In the genomic region with DNA sequence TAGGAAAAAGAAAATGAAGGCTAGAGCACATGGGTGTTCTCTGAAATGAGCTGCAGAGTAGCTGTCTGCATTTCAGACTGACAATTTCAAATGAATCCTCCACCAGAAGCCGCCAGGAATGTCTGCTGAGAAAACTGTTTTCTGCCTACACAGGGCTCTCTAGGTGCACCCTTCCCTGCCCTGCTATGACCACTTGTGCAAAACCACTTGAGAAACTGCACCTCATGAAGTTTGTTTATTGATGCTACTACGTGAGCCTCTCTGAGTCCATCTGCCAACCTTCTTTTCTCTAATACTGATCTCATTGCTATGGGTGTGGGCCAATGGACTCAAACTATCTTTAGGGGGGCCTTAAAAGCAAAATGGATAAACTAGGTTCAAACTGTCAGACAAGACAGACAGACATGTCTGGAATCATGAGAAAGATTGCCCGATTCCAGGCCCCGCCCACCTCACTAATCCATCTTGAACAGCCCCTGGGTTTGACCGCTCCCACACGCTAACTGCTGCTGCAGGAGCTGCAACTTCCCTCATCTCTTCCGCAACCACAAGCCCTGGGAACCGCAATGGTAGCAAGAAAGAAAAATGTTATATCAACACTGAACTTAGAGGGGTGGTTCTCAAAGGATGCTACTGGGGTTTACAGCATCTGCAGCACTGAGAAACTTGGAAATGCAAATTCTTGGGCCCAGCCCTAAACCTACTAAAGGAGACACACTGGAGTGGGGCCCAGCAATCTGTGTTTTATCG, we compare ENCODE assay signal across 1 cellular context.
TF ChIP-seq lines count a peak whose summit lies in the region.

No MANE protein-coding gene starts in this region.

TF ChIP-seq in K562, 482 proteins besides CTCF, POLR2A, EP300 and RAD21 (continued from another document and continues in another):
- TF ChIP-seq, protein P1, sequence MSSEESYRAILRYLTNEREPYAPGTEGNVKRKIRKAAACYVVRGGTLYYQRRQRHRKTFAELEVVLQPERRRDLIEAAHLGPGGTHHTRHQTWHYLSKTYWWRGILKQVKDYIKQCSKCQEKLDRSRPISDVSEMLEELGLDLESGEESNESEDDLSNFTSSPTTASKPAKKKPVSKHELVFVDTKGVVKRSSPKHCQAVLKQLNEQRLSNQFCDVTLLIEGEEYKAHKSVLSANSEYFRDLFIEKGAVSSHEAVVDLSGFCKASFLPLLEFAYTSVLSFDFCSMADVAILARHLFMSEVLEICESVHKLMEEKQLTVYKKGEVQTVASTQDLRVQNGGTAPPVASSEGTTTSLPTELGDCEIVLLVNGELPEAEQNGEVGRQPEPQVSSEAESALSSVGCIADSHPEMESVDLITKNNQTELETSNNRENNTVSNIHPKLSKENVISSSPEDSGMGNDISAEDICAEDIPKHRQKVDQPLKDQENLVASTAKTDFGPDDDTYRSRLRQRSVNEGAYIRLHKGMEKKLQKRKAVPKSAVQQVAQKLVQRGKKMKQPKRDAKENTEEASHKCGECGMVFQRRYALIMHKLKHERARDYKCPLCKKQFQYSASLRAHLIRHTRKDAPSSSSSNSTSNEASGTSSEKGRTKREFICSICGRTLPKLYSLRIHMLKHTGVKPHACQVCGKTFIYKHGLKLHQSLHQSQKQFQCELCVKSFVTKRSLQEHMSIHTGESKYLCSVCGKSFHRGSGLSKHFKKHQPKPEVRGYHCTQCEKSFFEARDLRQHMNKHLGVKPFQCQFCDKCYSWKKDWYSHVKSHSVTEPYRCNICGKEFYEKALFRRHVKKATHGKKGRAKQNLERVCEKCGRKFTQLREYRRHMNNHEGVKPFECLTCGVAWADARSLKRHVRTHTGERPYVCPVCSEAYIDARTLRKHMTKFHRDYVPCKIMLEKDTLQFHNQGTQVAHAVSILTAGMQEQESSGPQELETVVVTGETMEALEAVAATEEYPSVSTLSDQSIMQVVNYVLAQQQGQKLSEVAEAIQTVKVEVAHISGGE (CRISPR knock-in tag; IDR thresholded peaks at IDR 0.05) = no peak
- TF ChIP-seq TAF1 (IDR thresholded peaks at IDR 0.05; ENCODE audit: control insufficient read depth, extremely low read depth, insufficient read depth, low read length, severe bottlenecking) (no peak), DPF2 (IDR thresholded peaks at IDR 0.05) (peak; percentile 75), PTRF (tag; IDR thresholded peaks at IDR 0.05) (no peak), BCOR (IDR thresholded peaks at IDR 0.05) (0 out of 2 replicates have a peak, but pooled peaks have one; percentile 47), KLF6 (CRISPR knock-in tag; IDR thresholded peaks at IDR 0.05; ENCODE audit: borderline replicate concordance) (no peak), TBL1XR1 (IDR thresholded peaks at IDR 0.05; ENCODE audit: low read length in 2 of 2) (peak in 1 of 2 experiments; percentile 60; a peak in 2 of 4 replicates), LCOR (CRISPR knock-in tag; IDR thresholded peaks at IDR 0.05) (peak; percentile 43; the same call in 1 of the 2 replicates), ZNF354B (CRISPR knock-in tag; IDR thresholded peaks at IDR 0.05) (no peak), CBX1 (IDR thresholded peaks at IDR 0.05; ENCODE audit: low read depth) (no peak), MTA3 (IDR thresholded peaks at IDR 0.05; ENCODE audit: borderline replicate concordance) (no peak), CREBBP (IDR thresholded peaks at IDR 0.05; ENCODE audit: low read depth, low read length) (no peak), ZNF253 (CRISPR knock-in tag; conservative IDR thresholded peaks at IDR 0.05) (no peak), GTF2E2 (tag; IDR thresholded peaks at IDR 0.05) (no peak), SMAD3 (CRISPR knock-in tag; conservative IDR thresholded peaks at IDR 0.05) (no peak), ZNF324 (CRISPR knock-in tag; IDR thresholded peaks at IDR 0.05) (no peak), TCF3 (CRISPR knock-in tag; IDR thresholded peaks at IDR 0.05) (peak; percentile 92), CEBPG (CRISPR knock-in tag; IDR thresholded peaks at IDR 0.05) (peak; percentile 80), CEBPG (tag; conservative IDR thresholded peaks at IDR 0.05 in 1 of 2, IDR thresholded peaks at IDR 0.05 in 1 of 2) (peak; percentile 36 to 66; a peak in 3 of 4 replicates), NUFIP1 (IDR thresholded peaks at IDR 0.05; ENCODE audit: partially characterized antibody) (no peak), ZKSCAN1 (IDR thresholded peaks at IDR 0.05; ENCODE audit: low read depth, low read length) (no peak), LEF1 (IDR thresholded peaks at IDR 0.05) (peak; percentile 60; the same call in 1 of the 2 replicates), ZNF75A (CRISPR knock-in tag; IDR thresholded peaks at IDR 0.05) (no peak), GATAD2B (IDR thresholded peaks at IDR 0.05; ENCODE audit: borderline replicate concordance) (no peak), ZNF586 (CRISPR knock-in tag; conservative IDR thresholded peaks at IDR 0.05) (no peak), NR4A1 (CRISPR knock-in tag; IDR thresholded peaks at IDR 0.05) (no peak), NR4A1 (tag; IDR thresholded peaks at IDR 0.05) (no peak), POLR3G (IDR thresholded peaks at IDR 0.05; ENCODE audit: extremely low read depth, insufficient read length, insufficient replicate concordance) (no peak), PHB (CRISPR knock-in tag; IDR thresholded peaks at IDR 0.05) (no peak), RUNX1 (IDR thresholded peaks at IDR 0.05; ENCODE audit: low read depth) (no peak), YY1 (IDR thresholded peaks at IDR 0.05; ENCODE audit: borderline replicate concordance in 1 of 3, control insufficient read depth in 1 of 3, extremely low read depth in 1 of 3, insufficient read depth in 3 of 3, insufficient read length in 1 of 3, insufficient replicate concordance in 2 of 3, low read depth in 1 of 3, low read length in 2 of 3) (no peak), ZNF140 (CRISPR knock-in tag; IDR thresholded peaks at IDR 0.05) (no peak)
- TF ChIP-seq, protein P2, sequence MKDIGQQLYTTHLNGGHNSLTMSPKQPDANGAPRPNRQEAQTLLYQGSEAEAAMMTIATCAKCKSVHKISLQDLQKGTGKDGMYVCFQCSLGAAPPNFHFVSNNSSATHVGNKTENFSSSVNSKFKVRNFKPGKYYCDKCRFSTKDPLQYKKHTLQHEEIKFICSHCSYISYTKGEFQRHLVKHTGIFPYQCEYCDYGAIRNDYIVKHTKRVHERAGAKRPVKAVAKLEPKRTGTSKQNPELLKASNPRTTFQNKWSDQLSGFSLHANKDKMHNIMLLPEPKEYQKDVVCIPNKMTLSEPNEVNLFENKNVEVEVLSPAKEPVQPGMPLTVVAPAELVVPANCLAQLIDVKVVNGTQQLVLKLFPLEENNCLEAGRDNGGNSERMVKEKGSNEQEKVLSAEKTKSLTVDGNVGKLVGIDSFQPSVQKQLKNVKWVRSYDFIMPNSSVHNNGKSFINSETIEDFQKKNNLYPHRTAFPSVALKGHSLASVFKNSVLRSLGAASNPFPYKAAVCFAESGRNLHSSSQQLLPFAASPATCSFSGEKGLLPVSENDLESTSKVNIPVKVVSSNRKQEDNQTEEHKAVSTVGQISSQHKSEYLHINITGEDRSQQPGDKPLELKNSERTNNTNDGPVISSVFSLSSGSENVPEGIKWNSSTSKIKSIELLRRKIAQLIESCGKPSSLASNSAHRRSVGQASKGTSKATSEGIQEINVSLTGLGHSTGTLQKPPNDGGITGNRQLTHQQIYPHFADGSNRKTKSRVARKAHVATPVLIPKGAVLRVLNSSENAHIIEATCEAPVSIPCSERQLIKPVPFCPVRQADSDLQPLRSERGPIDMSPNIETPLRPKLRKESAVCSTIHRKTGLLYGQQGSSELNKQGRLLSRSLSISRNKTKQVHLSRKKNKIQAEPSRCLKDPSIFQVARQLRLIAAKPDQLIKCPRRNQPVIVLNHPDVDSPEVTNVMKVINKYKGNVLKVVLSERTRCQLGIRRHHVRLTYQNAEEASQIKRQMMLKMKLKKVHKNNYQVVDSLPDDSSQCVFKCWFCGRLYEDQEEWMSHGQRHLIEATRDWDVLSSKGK (CRISPR knock-in tag; IDR thresholded peaks at IDR 0.05) = no peak
- TF ChIP-seq, protein P3, sequence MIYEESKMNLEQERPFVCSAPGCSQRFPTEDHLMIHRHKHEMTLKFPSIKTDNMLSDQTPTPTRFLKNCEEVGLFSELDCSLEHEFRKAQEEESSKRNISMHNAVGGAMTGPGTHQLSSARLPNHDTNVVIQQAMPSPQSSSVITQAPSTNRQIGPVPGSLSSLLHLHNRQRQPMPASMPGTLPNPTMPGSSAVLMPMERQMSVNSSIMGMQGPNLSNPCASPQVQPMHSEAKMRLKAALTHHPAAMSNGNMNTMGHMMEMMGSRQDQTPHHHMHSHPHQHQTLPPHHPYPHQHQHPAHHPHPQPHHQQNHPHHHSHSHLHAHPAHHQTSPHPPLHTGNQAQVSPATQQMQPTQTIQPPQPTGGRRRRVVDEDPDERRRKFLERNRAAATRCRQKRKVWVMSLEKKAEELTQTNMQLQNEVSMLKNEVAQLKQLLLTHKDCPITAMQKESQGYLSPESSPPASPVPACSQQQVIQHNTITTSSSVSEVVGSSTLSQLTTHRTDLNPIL (CRISPR knock-in tag; IDR thresholded peaks at IDR 0.05) = no peak
- TF ChIP-seq, protein P4, sequence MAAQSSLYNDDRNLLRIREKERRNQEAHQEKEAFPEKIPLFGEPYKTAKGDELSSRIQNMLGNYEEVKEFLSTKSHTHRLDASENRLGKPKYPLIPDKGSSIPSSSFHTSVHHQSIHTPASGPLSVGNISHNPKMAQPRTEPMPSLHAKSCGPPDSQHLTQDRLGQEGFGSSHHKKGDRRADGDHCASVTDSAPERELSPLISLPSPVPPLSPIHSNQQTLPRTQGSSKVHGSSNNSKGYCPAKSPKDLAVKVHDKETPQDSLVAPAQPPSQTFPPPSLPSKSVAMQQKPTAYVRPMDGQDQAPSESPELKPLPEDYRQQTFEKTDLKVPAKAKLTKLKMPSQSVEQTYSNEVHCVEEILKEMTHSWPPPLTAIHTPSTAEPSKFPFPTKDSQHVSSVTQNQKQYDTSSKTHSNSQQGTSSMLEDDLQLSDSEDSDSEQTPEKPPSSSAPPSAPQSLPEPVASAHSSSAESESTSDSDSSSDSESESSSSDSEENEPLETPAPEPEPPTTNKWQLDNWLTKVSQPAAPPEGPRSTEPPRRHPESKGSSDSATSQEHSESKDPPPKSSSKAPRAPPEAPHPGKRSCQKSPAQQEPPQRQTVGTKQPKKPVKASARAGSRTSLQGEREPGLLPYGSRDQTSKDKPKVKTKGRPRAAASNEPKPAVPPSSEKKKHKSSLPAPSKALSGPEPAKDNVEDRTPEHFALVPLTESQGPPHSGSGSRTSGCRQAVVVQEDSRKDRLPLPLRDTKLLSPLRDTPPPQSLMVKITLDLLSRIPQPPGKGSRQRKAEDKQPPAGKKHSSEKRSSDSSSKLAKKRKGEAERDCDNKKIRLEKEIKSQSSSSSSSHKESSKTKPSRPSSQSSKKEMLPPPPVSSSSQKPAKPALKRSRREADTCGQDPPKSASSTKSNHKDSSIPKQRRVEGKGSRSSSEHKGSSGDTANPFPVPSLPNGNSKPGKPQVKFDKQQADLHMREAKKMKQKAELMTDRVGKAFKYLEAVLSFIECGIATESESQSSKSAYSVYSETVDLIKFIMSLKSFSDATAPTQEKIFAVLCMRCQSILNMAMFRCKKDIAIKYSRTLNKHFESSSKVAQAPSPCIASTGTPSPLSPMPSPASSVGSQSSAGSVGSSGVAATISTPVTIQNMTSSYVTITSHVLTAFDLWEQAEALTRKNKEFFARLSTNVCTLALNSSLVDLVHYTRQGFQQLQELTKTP (IDR thresholded peaks at IDR 0.05; ENCODE audit: low read depth in 1 of 2, partially characterized antibody in 2 of 2) = no peak
- TF ChIP-seq, protein P5, sequence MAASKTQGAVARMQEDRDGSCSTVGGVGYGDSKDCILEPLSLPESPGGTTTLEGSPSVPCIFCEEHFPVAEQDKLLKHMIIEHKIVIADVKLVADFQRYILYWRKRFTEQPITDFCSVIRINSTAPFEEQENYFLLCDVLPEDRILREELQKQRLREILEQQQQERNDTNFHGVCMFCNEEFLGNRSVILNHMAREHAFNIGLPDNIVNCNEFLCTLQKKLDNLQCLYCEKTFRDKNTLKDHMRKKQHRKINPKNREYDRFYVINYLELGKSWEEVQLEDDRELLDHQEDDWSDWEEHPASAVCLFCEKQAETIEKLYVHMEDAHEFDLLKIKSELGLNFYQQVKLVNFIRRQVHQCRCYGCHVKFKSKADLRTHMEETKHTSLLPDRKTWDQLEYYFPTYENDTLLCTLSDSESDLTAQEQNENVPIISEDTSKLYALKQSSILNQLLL (CRISPR knock-in tag; IDR thresholded peaks at IDR 0.05; ENCODE audit: borderline replicate concordance) = no peak
- TF ChIP-seq, protein P6, sequence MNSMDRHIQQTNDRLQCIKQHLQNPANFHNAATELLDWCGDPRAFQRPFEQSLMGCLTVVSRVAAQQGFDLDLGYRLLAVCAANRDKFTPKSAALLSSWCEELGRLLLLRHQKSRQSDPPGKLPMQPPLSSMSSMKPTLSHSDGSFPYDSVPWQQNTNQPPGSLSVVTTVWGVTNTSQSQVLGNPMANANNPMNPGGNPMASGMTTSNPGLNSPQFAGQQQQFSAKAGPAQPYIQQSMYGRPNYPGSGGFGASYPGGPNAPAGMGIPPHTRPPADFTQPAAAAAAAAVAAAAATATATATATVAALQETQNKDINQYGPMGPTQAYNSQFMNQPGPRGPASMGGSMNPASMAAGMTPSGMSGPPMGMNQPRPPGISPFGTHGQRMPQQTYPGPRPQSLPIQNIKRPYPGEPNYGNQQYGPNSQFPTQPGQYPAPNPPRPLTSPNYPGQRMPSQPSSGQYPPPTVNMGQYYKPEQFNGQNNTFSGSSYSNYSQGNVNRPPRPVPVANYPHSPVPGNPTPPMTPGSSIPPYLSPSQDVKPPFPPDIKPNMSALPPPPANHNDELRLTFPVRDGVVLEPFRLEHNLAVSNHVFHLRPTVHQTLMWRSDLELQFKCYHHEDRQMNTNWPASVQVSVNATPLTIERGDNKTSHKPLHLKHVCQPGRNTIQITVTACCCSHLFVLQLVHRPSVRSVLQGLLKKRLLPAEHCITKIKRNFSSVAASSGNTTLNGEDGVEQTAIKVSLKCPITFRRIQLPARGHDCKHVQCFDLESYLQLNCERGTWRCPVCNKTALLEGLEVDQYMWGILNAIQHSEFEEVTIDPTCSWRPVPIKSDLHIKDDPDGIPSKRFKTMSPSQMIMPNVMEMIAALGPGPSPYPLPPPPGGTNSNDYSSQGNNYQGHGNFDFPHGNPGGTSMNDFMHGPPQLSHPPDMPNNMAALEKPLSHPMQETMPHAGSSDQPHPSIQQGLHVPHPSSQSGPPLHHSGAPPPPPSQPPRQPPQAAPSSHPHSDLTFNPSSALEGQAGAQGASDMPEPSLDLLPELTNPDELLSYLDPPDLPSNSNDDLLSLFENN (IDR thresholded peaks at IDR 0.05; ENCODE audit: low read depth in 2 of 2, low read length in 2 of 2) = peak in 1 of 2 experiments; percentile 77; a peak in 1 of 4 replicates
- TF ChIP-seq, protein P7, sequence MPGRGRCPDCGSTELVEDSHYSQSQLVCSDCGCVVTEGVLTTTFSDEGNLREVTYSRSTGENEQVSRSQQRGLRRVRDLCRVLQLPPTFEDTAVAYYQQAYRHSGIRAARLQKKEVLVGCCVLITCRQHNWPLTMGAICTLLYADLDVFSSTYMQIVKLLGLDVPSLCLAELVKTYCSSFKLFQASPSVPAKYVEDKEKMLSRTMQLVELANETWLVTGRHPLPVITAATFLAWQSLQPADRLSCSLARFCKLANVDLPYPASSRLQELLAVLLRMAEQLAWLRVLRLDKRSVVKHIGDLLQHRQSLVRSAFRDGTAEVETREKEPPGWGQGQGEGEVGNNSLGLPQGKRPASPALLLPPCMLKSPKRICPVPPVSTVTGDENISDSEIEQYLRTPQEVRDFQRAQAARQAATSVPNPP (IDR thresholded peaks at IDR 0.05; ENCODE audit: borderline replicate concordance, insufficient read depth, insufficient read length) = no peak
- TF ChIP-seq, protein P8, sequence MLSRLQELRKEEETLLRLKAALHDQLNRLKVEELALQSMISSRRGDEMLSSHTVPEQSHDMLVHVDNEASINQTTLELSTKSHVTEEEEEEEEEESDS (CRISPR knock-in tag; IDR thresholded peaks at IDR 0.05) = no peak
